22 cellular contexts compared by ENCODE assay signal in genomic region chr2:11872948-11873269, GRCh38.
"Had no signal": no experiment of that assay in that cellular context is flagged by ENCODE, and none has a peak within 500 bp of the region (broad histone marks: within the 10 kb centered on the region; RNA-seq: fewer than 3 reads in every experiment).

No MANE protein-coding gene starts in this region.

- H3K27me3 ChIP-seq: neutrophil, ovary, tibial artery had no signal

- H3K36me3 ChIP-seq: left ventricle myocardium inferior, neutrophil, ovary, tibial artery had no signal

- H3K27ac Mint-ChIP-seq: activated naive CD4-positive, alpha-beta T cell treated with anti-CD3 and anti-CD28 coated beads, Interleukin-2, amount 50 U/mL, for 72 hours; brain; dendritic cell treated with granulocyte-macrophage colony-stimulating factor and Interleukin-4, amounts not matched to agents 40 ng/mL and 50 ng/mL, for 4 days; immature natural killer cell; nephron; stimulated activated naive CD8-positive, alpha-beta T cell treated with anti-CD3 and anti-CD28 coated beads, Interleukin-15, Interleukin-2, amounts not matched to agents 100 ng/mL and 50 ng/mL, for 24 hours; WTC11 had no signal

- H3K9me3 ChIP-seq: neutrophil, ovary, psoas muscle, tibial artery had no signal

- H3K4me3 Mint-ChIP-seq: brain; dendritic cell treated with granulocyte-macrophage colony-stimulating factor and Interleukin-4, amounts not matched to agents 40 ng/mL and 50 ng/mL, for 4 days; immature natural killer cell; nephron; stimulated activated naive CD8-positive, alpha-beta T cell treated with anti-CD3 and anti-CD28 coated beads, Interleukin-15, Interleukin-2, amounts not matched to agents 100 ng/mL and 50 ng/mL, for 24 hours; WTC11 had no signal

- H3K27ac ChIP-seq: foreskin keratinocyte, left ventricle myocardium inferior, neutrophil, ovary, psoas muscle, tibial artery had no signal

- H3K36me3 Mint-ChIP-seq: activated naive CD4-positive, alpha-beta T cell treated with anti-CD3 and anti-CD28 coated beads, Interleukin-2, amount 50 U/mL, for 72 hours; brain; immature natural killer cell; WTC11 had no signal

- DNase-seq: activated T-cell treated with anti-CD3 and anti-CD28 coated beads, Interleukin-2, amount 50 U/mL, for 1 hour; aorta; effector CD8-positive, alpha-beta T cell; erythroblast; immature natural killer cell; kidney glomerular epithelial cell; left ventricle myocardium inferior; mammary epithelial cell; ovary; psoas muscle; right cardiac atrium; stimulated activated CD4-positive, alpha-beta T cell treated with anti-CD3 and anti-CD28 coated beads, Interleukin-1b, Interleukin-23, amount 100 ng/mL, for 48 hours; T1000; tibial artery had no signal

- H3K9me3 Mint-ChIP-seq: dendritic cell treated with granulocyte-macrophage colony-stimulating factor and Interleukin-4, amounts not matched to agents 40 ng/mL and 50 ng/mL, for 4 days; nephron; stimulated activated naive CD8-positive, alpha-beta T cell treated with anti-CD3 and anti-CD28 coated beads, Interleukin-15, Interleukin-2, amounts not matched to agents 100 ng/mL and 50 ng/mL, for 24 hours had no signal

- H3K4me1 ChIP-seq: foreskin keratinocyte, left ventricle myocardium inferior, psoas muscle, tibial artery had no signal

- H3K4me3 ChIP-seq: left ventricle myocardium inferior, ovary, psoas muscle, tibial artery had no signal

- ATAC-seq: foreskin keratinocyte, psoas muscle, right cardiac atrium, WTC11 had no signal
